Comparison of ENCODE assay signal across 8 cellular contexts in the genomic region with DNA sequence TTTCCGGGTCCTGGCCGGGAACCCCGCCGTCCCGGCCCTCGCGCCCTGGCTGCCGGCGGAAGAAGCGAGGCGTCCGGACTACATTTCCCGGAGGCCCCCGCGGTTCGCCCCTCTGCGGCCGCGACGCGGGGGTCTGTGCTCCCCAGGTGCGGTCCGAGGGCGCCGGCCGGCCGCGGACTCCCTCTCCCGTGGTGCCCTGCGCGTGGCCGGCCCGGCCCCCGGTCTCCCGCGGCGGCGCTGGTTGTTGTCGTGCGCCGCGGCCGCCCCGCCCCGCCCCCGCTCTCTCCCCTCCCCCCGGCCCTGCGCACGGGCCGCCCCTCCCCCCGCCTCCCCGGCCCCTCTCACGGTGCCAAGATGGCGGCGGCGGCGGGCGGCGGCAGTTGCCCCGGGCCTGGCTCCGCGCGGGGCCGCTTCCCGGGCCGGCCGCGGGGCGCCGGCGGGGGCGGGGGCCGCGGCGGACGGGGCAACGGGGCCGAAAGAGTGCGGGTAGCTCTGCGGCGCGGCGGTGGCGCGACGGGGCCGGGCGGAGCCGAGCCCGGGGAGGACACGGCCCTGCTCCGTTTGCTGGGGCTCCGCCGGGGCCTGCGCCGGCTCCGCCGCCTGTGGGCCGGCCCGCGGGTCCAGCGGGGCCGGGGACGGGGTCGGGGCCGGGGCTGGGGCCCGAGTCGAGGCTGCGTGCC. TPM values are rescaled to one million over a fixed set of nuclear protein-coding genes. Genes with fewer than 3 reads are reported as not detected.
DNase-seq lines count a peak whose midpoint lies in the region; ATAC-seq and TF ChIP-seq lines count a peak whose summit lies in the region.

A gene with protein sequence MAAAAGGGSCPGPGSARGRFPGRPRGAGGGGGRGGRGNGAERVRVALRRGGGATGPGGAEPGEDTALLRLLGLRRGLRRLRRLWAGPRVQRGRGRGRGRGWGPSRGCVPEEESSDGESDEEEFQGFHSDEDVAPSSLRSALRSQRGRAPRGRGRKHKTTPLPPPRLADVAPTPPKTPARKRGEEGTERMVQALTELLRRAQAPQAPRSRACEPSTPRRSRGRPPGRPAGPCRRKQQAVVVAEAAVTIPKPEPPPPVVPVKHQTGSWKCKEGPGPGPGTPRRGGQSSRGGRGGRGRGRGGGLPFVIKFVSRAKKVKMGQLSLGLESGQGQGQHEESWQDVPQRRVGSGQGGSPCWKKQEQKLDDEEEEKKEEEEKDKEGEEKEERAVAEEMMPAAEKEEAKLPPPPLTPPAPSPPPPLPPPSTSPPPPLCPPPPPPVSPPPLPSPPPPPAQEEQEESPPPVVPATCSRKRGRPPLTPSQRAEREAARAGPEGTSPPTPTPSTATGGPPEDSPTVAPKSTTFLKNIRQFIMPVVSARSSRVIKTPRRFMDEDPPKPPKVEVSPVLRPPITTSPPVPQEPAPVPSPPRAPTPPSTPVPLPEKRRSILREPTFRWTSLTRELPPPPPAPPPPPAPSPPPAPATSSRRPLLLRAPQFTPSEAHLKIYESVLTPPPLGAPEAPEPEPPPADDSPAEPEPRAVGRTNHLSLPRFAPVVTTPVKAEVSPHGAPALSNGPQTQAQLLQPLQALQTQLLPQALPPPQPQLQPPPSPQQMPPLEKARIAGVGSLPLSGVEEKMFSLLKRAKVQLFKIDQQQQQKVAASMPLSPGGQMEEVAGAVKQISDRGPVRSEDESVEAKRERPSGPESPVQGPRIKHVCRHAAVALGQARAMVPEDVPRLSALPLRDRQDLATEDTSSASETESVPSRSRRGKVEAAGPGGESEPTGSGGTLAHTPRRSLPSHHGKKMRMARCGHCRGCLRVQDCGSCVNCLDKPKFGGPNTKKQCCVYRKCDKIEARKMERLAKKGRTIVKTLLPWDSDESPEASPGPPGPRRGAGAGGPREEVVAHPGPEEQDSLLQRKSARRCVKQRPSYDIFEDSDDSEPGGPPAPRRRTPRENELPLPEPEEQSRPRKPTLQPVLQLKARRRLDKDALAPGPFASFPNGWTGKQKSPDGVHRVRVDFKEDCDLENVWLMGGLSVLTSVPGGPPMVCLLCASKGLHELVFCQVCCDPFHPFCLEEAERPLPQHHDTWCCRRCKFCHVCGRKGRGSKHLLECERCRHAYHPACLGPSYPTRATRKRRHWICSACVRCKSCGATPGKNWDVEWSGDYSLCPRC (N-terminal part only) (plus strand): TSS at position 339 of the 680 bp plus-strand sequence. CDS start 16 bp downstream, at position 355.

- H3K27ac Mint-ChIP-seq in chondrocyte (ENCODE audit: unreplicated experiment), result peak within 1 kb of the TSS; percentile 97

- peak within 1 kb of the TSS; percentile 96 for H3K4me3 Mint-ChIP-seq in chondrocyte (ENCODE audit: unreplicated experiment)

- H3K27me3 ChIP-seq in OCI-LY3 (ENCODE audit: low read depth, low read length) (no peaks in the 10 kb centered on the region), suprapubic skin (no peaks in the 10 kb centered on the region)

- H3K4me1 ChIP-seq in OCI-LY3 (ENCODE audit: low read length) (peaks cover 46% of the 10 kb centered on the region), suprapubic skin (peaks cover 34% of the 10 kb centered on the region)

- H3K9ac ChIP-seq in OCI-LY3 (ENCODE audit: low read length), result peak within 1 kb of the TSS; percentile 86

- TF ChIP-seq EP300 in suprapubic skin (IDR thresholded peaks at IDR 0.05), result no peak

- H3K9me3 ChIP-seq in OCI-LY3 (ENCODE audit: insufficient read depth, low read length) (no peaks in the 10 kb centered on the region), suprapubic skin (no peaks in the 10 kb centered on the region)

- H3K36me3 ChIP-seq in OCI-LY3 (replicated peaks; ENCODE audit: low read depth, low read length) (peaks cover 19% of the 10 kb centered on the region), suprapubic skin (peaks cover 25% of the 10 kb centered on the region)

- no peaks in the 10 kb centered on the region for H3K9me3 Mint-ChIP-seq in chondrocyte (ENCODE audit: low read depth)

- ATAC-seq in HG02852 (IDR thresholded peaks at IDR 0.05; ENCODE audit: unreplicated experiment), result peak; percentile 53
- ATAC-seq in left lobe of liver, result peak; percentile 67

- TF ChIP-seq CTCF in GM12875 (IDR thresholded peaks at IDR 0.05; ENCODE audit: borderline replicate concordance, insufficient read depth, low read depth, low read length) (no peak), OCI-LY3 (IDR thresholded peaks at IDR 0.05; ENCODE audit: low read depth, low read length) (no peak), chondrocyte (IDR thresholded peaks at IDR 0.05) (no peak), suprapubic skin (IDR thresholded peaks at IDR 0.05) (no peak)

- H3K27ac ChIP-seq in OCI-LY3 (ENCODE audit: low read length) (peak within 1 kb of the TSS; percentile 69), suprapubic skin (peak within 1 kb of the TSS; percentile 91)

- DNase-seq in chondrocyte (ENCODE audit: low spot score) (no peak), left lobe of liver (ENCODE audit: low spot score) (no peak), suprapubic skin (ENCODE audit: low spot score in 2 of 2) (no peak), germinal center (ENCODE audit: low spot score) (no peak), NOMO-1 treated with DMSO at 0.1 percent for 48 hours (lab: John Stamatoyannopoulos, UW; ENCODE audit: unreplicated experiment) (no peak)

- H3K4me1 Mint-ChIP-seq in chondrocyte (ENCODE audit: low read depth), result peaks cover 26% of the 10 kb centered on the region

- H3K79me2 ChIP-seq in OCI-LY3 (ENCODE audit: low read length), result peaks cover 39% of the 10 kb centered on the region

- H4K20me1 ChIP-seq in OCI-LY3 (ENCODE audit: insufficient read depth, low read length), result peaks cover 14% of the 10 kb centered on the region

- H3K4me3 ChIP-seq in GM12875 (ENCODE audit: low read depth, low read length) (peak within 1 kb of the TSS; percentile 84), OCI-LY3 (ENCODE audit: low read length) (peak within 1 kb of the TSS; percentile 99), suprapubic skin (peak within 1 kb of the TSS; percentile 89)

- WGBS in suprapubic skin, result no CpG with 5 or more reads among the region's 109 CpGs

- H3K27me3 Mint-ChIP-seq in chondrocyte (ENCODE audit: low read depth), result no peaks in the 10 kb centered on the region

- peak within 1 kb of the TSS; percentile 96 for H3K4me2 ChIP-seq in OCI-LY3 (ENCODE audit: low read length)

- H3K36me3 Mint-ChIP-seq in chondrocyte (ENCODE audit: low read depth), result peaks cover 8% of the 10 kb centered on the region

- peak within 1 kb of the TSS; percentile 63 for H2AFZ ChIP-seq in OCI-LY3 (ENCODE audit: low read depth, low read length)

- no peak for TF ChIP-seq POLR2A in suprapubic skin (IDR thresholded peaks at IDR 0.05)

RNA-seq across cellular contexts. Expression of the gene that starts here (rescaled TPM):
- total RNA-seq in chondrocyte (27.3 to 31.5 TPM (median 30.8 TPM) in 3 replicates), left lobe of liver (23.0 TPM), suprapubic skin (10 to 100 TPM; 31.2 to 66.8 (median 45.2) TPM)
